In the genomic region with DNA sequence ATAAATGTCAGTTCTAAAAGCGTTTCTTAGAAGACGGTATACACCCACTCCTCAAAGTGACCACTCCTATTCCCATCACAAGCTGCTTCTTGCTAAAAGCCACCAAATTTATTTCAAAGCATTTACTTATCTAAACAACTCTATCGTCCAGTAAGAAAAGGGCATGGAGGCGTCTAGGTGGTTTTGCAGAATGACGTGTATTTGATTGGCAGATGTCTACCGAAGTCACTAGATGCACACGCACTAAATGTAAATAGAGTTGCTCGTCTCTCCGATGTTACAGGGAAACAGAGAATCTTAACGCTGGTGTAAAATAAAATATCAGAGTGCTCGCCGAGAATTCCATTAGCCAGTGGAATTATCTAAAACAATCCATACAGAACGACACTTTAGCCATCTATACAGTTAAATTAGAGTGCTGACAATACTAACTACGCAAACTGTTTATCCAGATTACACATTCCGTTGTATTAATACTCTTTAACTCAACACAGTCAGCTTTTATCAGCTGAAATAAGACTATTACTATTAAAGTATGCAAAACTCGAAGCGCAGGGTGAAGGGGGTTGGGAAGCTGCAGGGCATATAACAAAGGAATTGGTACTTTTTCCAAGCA, we compare ENCODE assay signal across 8 cellular contexts. TPM values are rescaled to one million over a fixed set of nuclear protein-coding genes. Genes with fewer than 3 reads are reported as not detected.
DNase-seq lines count a peak whose midpoint lies in the region; ATAC-seq and TF ChIP-seq lines count a peak whose summit lies in the region.

No MANE protein-coding gene starts in this region.

- peak overlapping the region; percentile 81 for H3K4me2 ChIP-seq in DND-41 (ENCODE audit: insufficient read depth, low read length)
- H3K4me2 ChIP-seq in OCI-LY3 (ENCODE audit: low read length), result peak overlapping the region; percentile 89

- H3K9me3 ChIP-seq in DND-41 (ENCODE audit: insufficient read depth, low read length, severe bottlenecking) (no peaks in the 10 kb centered on the region), OCI-LY3 (ENCODE audit: insufficient read depth, low read length) (no peaks in the 10 kb centered on the region), mesodermal cell (ENCODE audit: control insufficient read depth, low read length) (no peaks in the 10 kb centered on the region)

- no peaks in the 10 kb centered on the region; the same call in 1 of the 2 replicates for H3K36me3 ChIP-seq in DND-41 (ENCODE audit: insufficient read depth, low read length)
- H3K36me3 ChIP-seq in OCI-LY3 (replicated peaks; ENCODE audit: low read depth, low read length), result no peaks in the 10 kb centered on the region
- H3K36me3 ChIP-seq in mesodermal cell (ENCODE audit: control insufficient read depth, insufficient read depth, low read length), result no peaks in the 10 kb centered on the region
- H3K36me3 ChIP-seq in urinary bladder (ENCODE audit: insufficient read depth), result no peaks in the 10 kb centered on the region

- H3K27me3 ChIP-seq in DND-41 (ENCODE audit: insufficient read depth, low read length, poor library complexity) (no peaks in the 10 kb centered on the region), OCI-LY3 (ENCODE audit: low read depth, low read length) (no peaks in the 10 kb centered on the region)

- WGBS in mesodermal cell (ENCODE audit: insufficient coverage in 2 of 2), 2 experiments, result 8 to 16% methylated on average over 6 to 11 of the region's 17 CpGs
- 13% methylated on average over 17 of the region's 17 CpGs for WGBS in urinary bladder

- peak overlapping the region; percentile 74 for H3K9ac ChIP-seq in DND-41 (ENCODE audit: low read depth, low read length)
- peak overlapping the region; percentile 88 for H3K9ac ChIP-seq in OCI-LY3 (ENCODE audit: low read length)

- DNase-seq in DND-41 (peak; percentile 39), cardiac fibroblast (ENCODE audit: low read depth in 2 of 2) (peak; percentile 25 to 49), MV-4-11 (lab: John Stamatoyannopoulos, UW) (no peak)

- ATAC-seq in DND-41 (ENCODE audit: insufficient read depth, low read depth) (no peak), HG03439 (IDR thresholded peaks at IDR 0.05; ENCODE audit: unreplicated experiment) (no peak), HG03175 (IDR thresholded peaks at IDR 0.05; ENCODE audit: unreplicated experiment) (no peak)

- H3K79me2 ChIP-seq in DND-41 (ENCODE audit: insufficient read depth, low read length), result peaks cover 67% of the 10 kb centered on the region
- H3K79me2 ChIP-seq in OCI-LY3 (ENCODE audit: low read length), result peaks cover 57% of the 10 kb centered on the region

- no peak for TF ChIP-seq CTCF in DND-41 (IDR thresholded peaks at IDR 0.05; ENCODE audit: borderline replicate concordance, extremely low read depth, low read length, poor library complexity, severe bottlenecking)
- TF ChIP-seq CTCF in OCI-LY3 (IDR thresholded peaks at IDR 0.05; ENCODE audit: low read depth, low read length), result no peak
- TF ChIP-seq CTCF in cardiac fibroblast (IDR thresholded peaks at IDR 0.05; ENCODE audit: low read depth, low read length), result no peak

- peaks cover 37% of the 10 kb centered on the region for H4K20me1 ChIP-seq in DND-41 (ENCODE audit: insufficient read depth, low read length)
- peaks cover 32% of the 10 kb centered on the region for H4K20me1 ChIP-seq in OCI-LY3 (ENCODE audit: insufficient read depth, low read length)

- H2AFZ ChIP-seq in DND-41 (ENCODE audit: low read depth, low read length), result 0 out of 2 replicates have a peak overlapping the region, but pooled peaks have one; percentile 41
- H2AFZ ChIP-seq in OCI-LY3 (ENCODE audit: low read depth, low read length), result no peak overlapping the region

- H3K4me3 ChIP-seq in DND-41 (ENCODE audit: low read depth in 1 of 2, low read length in 2 of 2) (peak overlapping the region; percentile 85 to 87; a peak in 3 of 4 replicates), OCI-LY3 (ENCODE audit: low read length) (peak overlapping the region; percentile 86), cardiac fibroblast (replicated peaks in 1 of 2; ENCODE audit: low read depth in 2 of 2, low read length in 2 of 2) (peak overlapping the region; percentile 67 to 87), mesodermal cell (ENCODE audit: extremely low read depth, insufficient read depth, low read length, poor library complexity, severe bottlenecking) (peak overlapping the region; percentile 69), urinary bladder (ENCODE audit: low read depth, low read length) (peak overlapping the region; percentile 81)

- peak overlapping the region; percentile 90 for H3K27ac ChIP-seq in DND-41 (ENCODE audit: low read length)
- no peak overlapping the region for H3K27ac ChIP-seq in OCI-LY3 (ENCODE audit: low read length)
- peak overlapping the region; percentile 78 for H3K27ac ChIP-seq in mesodermal cell (ENCODE audit: low read depth, low read length, severe bottlenecking)
- peak overlapping the region; percentile 0 for H3K27ac ChIP-seq in urinary bladder (ENCODE audit: low read depth)

- H3K4me1 ChIP-seq in DND-41 (ENCODE audit: insufficient read depth, low read length) (peaks cover 56% of the 10 kb centered on the region), OCI-LY3 (ENCODE audit: low read length) (peaks cover 15% of the 10 kb centered on the region), mesodermal cell (ENCODE audit: control insufficient read depth, insufficient read depth, low read length, poor library complexity, severe bottlenecking) (peaks cover 4% of the 10 kb centered on the region), urinary bladder (ENCODE audit: insufficient read depth) (no peaks in the 10 kb centered on the region)

RNA-seq across cellular contexts. Expression of gene KLF12, which starts 1.9 kb away (rescaled TPM):
- 9.9 TPM for polyA plus RNA-seq in mesodermal cell (2013, experiment 1 of 2)
- polyA plus RNA-seq in mesodermal cell (2013, experiment 2 of 2), result 8.4 TPM
- total RNA-seq in urinary bladder, result 51.9 TPM
- 4.6 TPM for polyA plus RNA-seq in urinary bladder
